Comparison of ENCODE assay signal across 1 cellular context in the genomic region with DNA sequence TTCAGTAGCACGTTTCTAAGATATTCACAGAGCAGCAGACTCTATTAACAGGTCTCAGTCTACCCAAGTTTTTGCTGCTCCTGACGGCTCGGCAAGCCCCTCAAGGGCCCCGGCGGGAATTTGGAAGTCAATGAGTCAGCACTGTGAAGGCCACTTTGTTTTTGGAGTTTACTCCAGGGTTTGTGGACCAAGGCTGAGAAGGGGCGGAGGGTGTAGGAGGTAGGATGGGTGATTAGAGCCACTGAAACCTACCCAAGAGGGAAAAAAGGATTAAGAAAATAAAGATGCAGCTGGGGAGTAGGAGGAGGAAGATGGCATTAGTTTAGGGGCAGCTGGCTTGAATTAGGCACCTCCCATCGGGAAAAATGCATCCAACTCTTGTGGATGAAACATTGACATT.
TF ChIP-seq lines count a peak whose summit lies in the region.

No MANE protein-coding gene starts in this region.

TF ChIP-seq in HepG2, 621 proteins besides CTCF, POLR2A, EP300 and RAD21 (continued from another document):
- TF ChIP-seq CEBPZ (IDR thresholded peaks at IDR 0.05; ENCODE audit: low read length) (no peak), FOSL2 (CRISPR knock-in tag; IDR thresholded peaks at IDR 0.05) (peak; percentile 57), ATF3 (CRISPR knock-in tag; IDR thresholded peaks at IDR 0.05) (0 out of 2 replicates have a peak, but pooled peaks have one; percentile 22), SMAD3 (CRISPR knock-in tag; IDR thresholded peaks at IDR 0.05) (no peak)
